1 cellular context compared by ENCODE assay signal in genomic region chr9:33044677-33045282, GRCh38.
TF ChIP-seq lines count a peak whose summit lies in the region.

No MANE protein-coding gene starts in this region.

TF ChIP-seq in GM12878, 131 proteins besides CTCF, POLR2A, EP300 and RAD21:
- TF ChIP-seq MYC (IDR thresholded peaks at IDR 0.05; ENCODE audit: insufficient read depth, insufficient read length, insufficient replicate concordance, low read length, severe bottlenecking) = no peak
- TF ChIP-seq HDGF (IDR thresholded peaks at IDR 0.05) = no peak
